Comparison of ENCODE assay signal across 16 cellular contexts in genomic region chr1:234395297-234395696, GRCh38. TPM values are rescaled to one million over a fixed set of nuclear protein-coding genes. Genes with fewer than 3 reads are reported as not detected.
"Had no signal": no experiment of that assay in that cellular context is flagged by ENCODE, and none has a peak within 500 bp of the region (broad histone marks: within the 10 kb centered on the region; RNA-seq: fewer than 3 reads in every experiment).

No MANE protein-coding gene starts in this region.

- H3K4me3 Mint-ChIP-seq: activated naive CD4-positive, alpha-beta T cell treated with anti-CD3 and anti-CD28 coated beads, Interleukin-2, amount 10 ng/mL, durations not matched to agents 7 days and 5 days; activated T-helper 17 cell treated with anti-CD3 and anti-CD28 coated beads, Interleukin-2, amount 50 U/mL, for 72 hours; natural killer cell treated with Interleukin-12 subunit alpha and Interleukin-12 subunit beta and Interleukin-15 and Interleukin-18, amount 100 ng/mL, for 72 hours; stimulated activated memory B cell treated with anti-CD40 and anti-IgM and Interleukin-4, amounts not matched to agents 10 μg/mL and 1 μg/mL and 100 μg/mL, for 72 hours; T-helper 17 cell; type B pancreatic cell had no signal

- DNase-seq: activated CD4-positive, CD25-positive, alpha-beta regulatory T cell treated with anti-CD3 and anti-CD28 coated beads, Interleukin-2, amount 50 U/mL, for 72 hours; activated naive CD4-positive, alpha-beta T cell treated with anti-CD3 and anti-CD28 coated beads, Interleukin-2, amount 10 ng/mL, durations not matched to agents 7 days and 5 days; foreskin melanocyte; heart left ventricle; left colon; spleen; stimulated activated CD4-positive, alpha-beta T cell treated with anti-CD3 and anti-CD28 coated beads, Interleukin-1b, Interleukin-23, amount 100 ng/mL, for 48 hours; T-helper 17 cell had no signal

- H3K27me3 ChIP-seq: ascending aorta, heart left ventricle, spleen had no signal

- H3K27me3 Mint-ChIP-seq: activated naive CD4-positive, alpha-beta T cell treated with anti-CD3 and anti-CD28 coated beads, Interleukin-2, amount 10 ng/mL, durations not matched to agents 7 days and 5 days; activated T-helper 17 cell treated with anti-CD3 and anti-CD28 coated beads, Interleukin-2, amount 50 U/mL, for 72 hours; natural killer cell treated with Interleukin-12 subunit alpha and Interleukin-12 subunit beta and Interleukin-15 and Interleukin-18, amount 100 ng/mL, for 72 hours; stimulated activated memory B cell treated with anti-CD40 and anti-IgM and Interleukin-4, amounts not matched to agents 10 μg/mL and 1 μg/mL and 100 μg/mL, for 72 hours; T-helper 17 cell; type B pancreatic cell had no signal

- H3K4me1 ChIP-seq: ascending aorta had no signal

- H3K9me3 ChIP-seq: ascending aorta, heart left ventricle, spleen had no signal

- ATAC-seq: activated T-helper 17 cell treated with anti-CD3 and anti-CD28 coated beads, Interleukin-2, amount 50 U/mL, for 72 hours; heart left ventricle; left colon; natural killer cell treated with Interleukin-12 subunit alpha and Interleukin-12 subunit beta and Interleukin-15 and Interleukin-18, amount 100 ng/mL, for 72 hours; sciatic nerve; SK-N-SH treated with all-trans-retinoic acid at 6 μM for 48 hours; stimulated activated memory B cell treated with anti-CD40 and anti-IgM and Interleukin-4, amounts not matched to agents 10 μg/mL and 1 μg/mL and 100 μg/mL, for 72 hours; T-helper 17 cell had no signal

- H3K27ac ChIP-seq: ascending aorta, heart left ventricle had no signal

- H3K27ac Mint-ChIP-seq: activated naive CD4-positive, alpha-beta T cell treated with anti-CD3 and anti-CD28 coated beads, Interleukin-2, amount 10 ng/mL, durations not matched to agents 7 days and 5 days; activated T-helper 17 cell treated with anti-CD3 and anti-CD28 coated beads, Interleukin-2, amount 50 U/mL, for 72 hours; type B pancreatic cell had no signal

- H3K9me3 Mint-ChIP-seq: activated naive CD4-positive, alpha-beta T cell treated with anti-CD3 and anti-CD28 coated beads, Interleukin-2, amount 10 ng/mL, durations not matched to agents 7 days and 5 days; activated T-helper 17 cell treated with anti-CD3 and anti-CD28 coated beads, Interleukin-2, amount 50 U/mL, for 72 hours; natural killer cell treated with Interleukin-12 subunit alpha and Interleukin-12 subunit beta and Interleukin-15 and Interleukin-18, amount 100 ng/mL, for 72 hours; stimulated activated memory B cell treated with anti-CD40 and anti-IgM and Interleukin-4, amounts not matched to agents 10 μg/mL and 1 μg/mL and 100 μg/mL, for 72 hours; type B pancreatic cell had no signal

- H3K4me3 ChIP-seq: ascending aorta, heart left ventricle, lung, spleen had no signal

RNA-seq across cellular contexts. Expression of gene COA6, which starts 22.0 kb away (rescaled TPM):
- total RNA-seq: ascending aorta had no signal
